Comparison of ENCODE assay signal across 1 cellular context in the genomic region with DNA sequence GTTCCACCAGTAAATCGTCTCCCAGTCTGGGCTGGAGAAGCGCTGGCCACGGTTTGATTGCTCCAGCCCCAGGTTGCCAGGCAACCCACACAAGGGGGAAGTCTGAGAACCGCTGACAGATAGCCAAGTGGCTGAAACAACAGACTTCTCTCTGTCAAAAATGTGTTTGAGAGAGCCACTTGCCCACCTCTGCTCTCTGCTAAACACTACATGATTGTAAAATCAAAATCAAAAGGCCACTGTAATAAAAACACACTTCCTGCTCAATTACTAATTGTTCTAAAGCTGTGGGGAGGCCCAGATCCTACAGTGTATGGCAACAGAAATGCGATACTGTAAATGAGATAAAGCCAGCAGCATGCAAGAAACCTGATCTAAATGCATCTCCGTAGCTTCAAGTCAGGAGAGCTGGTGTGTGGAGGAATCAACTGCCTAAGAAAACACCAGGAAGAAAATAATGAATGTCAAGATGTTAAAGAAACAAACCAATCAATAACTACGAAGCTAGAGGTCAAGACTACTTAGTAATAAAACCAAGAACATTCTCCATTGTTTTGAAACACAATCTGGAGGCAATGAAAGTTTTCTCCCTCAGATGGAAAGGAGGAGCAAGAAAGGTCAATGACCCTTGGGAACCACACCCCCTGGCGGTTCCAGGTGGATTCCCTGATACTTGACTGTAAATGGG.
TF ChIP-seq lines count a peak whose summit lies in the region.

No MANE protein-coding gene starts in this region.

TF ChIP-seq in IMR-90, 13 proteins besides CTCF, POLR2A, EP300 and RAD21 (continued from another document):
- TF ChIP-seq, protein P1, sequence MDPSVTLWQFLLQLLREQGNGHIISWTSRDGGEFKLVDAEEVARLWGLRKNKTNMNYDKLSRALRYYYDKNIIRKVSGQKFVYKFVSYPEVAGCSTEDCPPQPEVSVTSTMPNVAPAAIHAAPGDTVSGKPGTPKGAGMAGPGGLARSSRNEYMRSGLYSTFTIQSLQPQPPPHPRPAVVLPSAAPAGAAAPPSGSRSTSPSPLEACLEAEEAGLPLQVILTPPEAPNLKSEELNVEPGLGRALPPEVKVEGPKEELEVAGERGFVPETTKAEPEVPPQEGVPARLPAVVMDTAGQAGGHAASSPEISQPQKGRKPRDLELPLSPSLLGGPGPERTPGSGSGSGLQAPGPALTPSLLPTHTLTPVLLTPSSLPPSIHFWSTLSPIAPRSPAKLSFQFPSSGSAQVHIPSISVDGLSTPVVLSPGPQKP (IDR thresholded peaks at IDR 0.05; ENCODE audit: borderline replicate concordance, low read depth, low read length): no peak
- TF ChIP-seq RCOR1 (IDR thresholded peaks at IDR 0.05; ENCODE audit: insufficient replicate concordance, low read length) (no peak), FOS (IDR thresholded peaks at IDR 0.05; ENCODE audit: low read depth, low read length) (no peak), CEBPB (IDR thresholded peaks at IDR 0.05; ENCODE audit: low read depth, low read length) (peak; percentile 63), SMC3 (IDR thresholded peaks at IDR 0.05; ENCODE audit: low read depth, low read length) (no peak), BHLHE40 (IDR thresholded peaks at IDR 0.05; ENCODE audit: low read depth, low read length) (no peak), MAZ (IDR thresholded peaks at IDR 0.05; ENCODE audit: borderline replicate concordance, low read depth, low read length) (no peak), NFE2L2 (IDR thresholded peaks at IDR 0.05; ENCODE audit: low read depth, low read length) (no peak), RFX5 (IDR thresholded peaks at IDR 0.05; ENCODE audit: low read depth, low read length) (no peak)
